ENCODE assay signal across 8 cellular contexts in the genomic region with DNA sequence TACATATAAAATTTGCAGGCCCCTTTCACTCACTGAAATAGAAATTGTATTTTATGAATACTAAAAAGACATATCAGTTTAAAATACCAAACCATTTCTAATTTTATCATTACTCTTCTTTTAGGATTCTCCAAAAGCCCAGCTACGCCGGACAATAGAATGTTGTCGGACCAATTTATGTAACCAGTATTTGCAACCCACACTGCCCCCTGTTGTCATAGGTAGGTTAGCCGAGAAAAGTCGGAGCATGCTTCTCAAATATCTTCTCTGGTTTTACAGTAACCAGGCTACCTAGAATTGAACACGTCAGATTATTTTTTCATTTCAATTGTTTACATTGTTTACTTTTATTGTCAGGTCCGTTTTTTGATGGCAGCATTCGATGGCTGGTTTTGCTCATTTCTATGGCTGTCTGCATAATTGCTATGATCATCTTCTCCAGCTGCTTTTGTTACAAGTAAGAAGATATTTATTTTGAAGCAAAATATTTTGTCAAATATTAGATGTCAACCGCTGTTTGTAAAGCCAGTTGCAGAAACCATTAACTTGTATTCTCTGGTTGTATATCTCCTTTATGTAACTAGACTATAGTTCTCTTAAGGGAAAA. TPM values are rescaled to one million over a fixed set of nuclear protein-coding genes. Genes with fewer than 3 reads are reported as not detected.
A peak's percentile ranks its signal among the peaks of the same experiment; 100 is the strongest.
DNase-seq lines count a peak whose midpoint lies in the region; ATAC-seq, FAIRE-seq and TF ChIP-seq lines count a peak whose summit lies in the region.

No MANE protein-coding gene starts in this region.

- no peak for DNase-seq in D721Med (ENCODE audit: insufficient read length, low spot score)
- DNase-seq in HFFc6, result peak; percentile 56
- DNase-seq in amniotic stem cell (lab: John Stamatoyannopoulos, UW), result peak; percentile 26
- DNase-seq in left ventricle myocardium inferior, result peak; percentile 20
- DNase-seq in psoas muscle, result peak in 1 of 2 donors; percentile 31

- no peaks in the 10 kb centered on the region for H3K27me3 ChIP-seq in OCI-LY1 (ENCODE audit: insufficient read depth, low read length)
- peaks cover 4% of the 10 kb centered on the region for H3K27me3 ChIP-seq in left ventricle myocardium inferior (ENCODE audit: low read depth)
- no peaks in the 10 kb centered on the region for H3K27me3 ChIP-seq in psoas muscle (ENCODE audit: insufficient read depth in 3 of 3, low read length in 2 of 3)

- H3K4me1 ChIP-seq in OCI-LY1 (ENCODE audit: insufficient read depth, low read length, severe bottlenecking) (no peaks in the 10 kb centered on the region), left ventricle myocardium inferior (peaks cover 37% of the 10 kb centered on the region), psoas muscle (peaks cover 21% of the 10 kb centered on the region)

- no peaks in the 10 kb centered on the region for H3K9me3 ChIP-seq in OCI-LY1 (ENCODE audit: low read length)
- peaks cover 4% of the 10 kb centered on the region for H3K9me3 ChIP-seq in left ventricle myocardium inferior (replicated peaks)
- H3K9me3 ChIP-seq in psoas muscle, result no peaks in the 10 kb centered on the region

- H3K27me3 Mint-ChIP-seq in HFFc6 (ENCODE audit: insufficient read depth), result no peaks in the 10 kb centered on the region

- no peaks in the 10 kb centered on the region for H3F3A ChIP-seq in OCI-LY1 (ENCODE audit: insufficient read depth, low read length)

- no peaks in the 10 kb centered on the region for H3K79me2 ChIP-seq in OCI-LY1 (ENCODE audit: insufficient read depth, low read length)

- H3K4me1 Mint-ChIP-seq in HFFc6 (ENCODE audit: low read depth), result peaks cover 10% of the 10 kb centered on the region

- 11 to 20% (median 13%) methylated on average over 9 of the region's 9 CpGs for WGBS in psoas muscle, 3 donors

- no peaks in the 10 kb centered on the region for H4K20me1 ChIP-seq in OCI-LY1 (ENCODE audit: insufficient read depth, low read length)

- no peak overlapping the region for H3K4me3 Mint-ChIP-seq in HFFc6

- no peaks in the 10 kb centered on the region for H3K9me3 Mint-ChIP-seq in HFFc6

- H3K4me3 ChIP-seq in OCI-LY1 (ENCODE audit: low read depth, low read length, poor library complexity, severe bottlenecking), result no peak overlapping the region
- no peak overlapping the region for H3K4me3 ChIP-seq in left ventricle myocardium inferior
- no peak overlapping the region for H3K4me3 ChIP-seq in psoas muscle

- TF ChIP-seq CTCF in D721Med (IDR thresholded peaks at IDR 0.05; ENCODE audit: insufficient read depth, missing control alignments), result peak; percentile 80
- peak; percentile 87 for TF ChIP-seq CTCF in HFFc6 (IDR thresholded peaks at IDR 0.05)
- peak; percentile 79 for TF ChIP-seq CTCF in OCI-LY1 (IDR thresholded peaks at IDR 0.05; ENCODE audit: low read length)
- TF ChIP-seq CTCF in left ventricle myocardium inferior (IDR thresholded peaks at IDR 0.05; ENCODE audit: borderline replicate concordance), result peak; percentile 80
- TF ChIP-seq CTCF in psoas muscle (IDR thresholded peaks at IDR 0.05), result peak; percentile 77

- H3K27ac ChIP-seq in OCI-LY1 (ENCODE audit: low read depth, low read length, poor library complexity, severe bottlenecking), result no peak overlapping the region
- peak overlapping the region; percentile 78 for H3K27ac ChIP-seq in left ventricle myocardium inferior (replicated peaks)
- no peak overlapping the region for H3K27ac ChIP-seq in psoas muscle

- H3K36me3 Mint-ChIP-seq in HFFc6 (ENCODE audit: low read depth), result peaks cover 12% of the 10 kb centered on the region

- no peaks in the 10 kb centered on the region for H3K9me2 ChIP-seq in OCI-LY1 (ENCODE audit: low read depth, low read length)

- H3K27ac Mint-ChIP-seq in HFFc6, result no peak overlapping the region

- no peak overlapping the region for H2AFZ ChIP-seq in OCI-LY1 (ENCODE audit: low read length)

- peak; percentile 69 to 84 (median 72) for ATAC-seq in psoas muscle
- ATAC-seq in HG02973 (IDR thresholded peaks at IDR 0.05; ENCODE audit: unreplicated experiment), result no peak
- no peak for ATAC-seq in HG02852 (IDR thresholded peaks at IDR 0.05; ENCODE audit: unreplicated experiment)

- H3K36me3 ChIP-seq in OCI-LY1 (ENCODE audit: insufficient read depth, low read length) (peaks cover 9% of the 10 kb centered on the region; the same call in 1 of the 2 replicates), left ventricle myocardium inferior (peaks cover 22% of the 10 kb centered on the region), psoas muscle (ENCODE audit: insufficient read depth in 1 of 2, low read depth in 1 of 2) (peaks cover 0 to 12% of the 10 kb centered on the region in 2 donors)

- no peak overlapping the region for H3K9ac ChIP-seq in OCI-LY1 (ENCODE audit: low read length)

- FAIRE-seq in D721Med (lab: Jason Lieb, UNC), result peak; percentile 85

- intact Hi-C loops in left ventricle myocardium inferior (cut with micrococcal nuclease) (loop anchor here (5.0 to 10.0 kb wide), 2 partner anchors 195 to 262 kb away; no protein-coding TSS in a partner anchor), psoas muscle (cut with DNase I) (loop anchor here (2.0 to 5.0 kb wide), 2 partner anchors 189 to 207 kb away; no protein-coding TSS in a partner anchor)

- no peak overlapping the region for H3K4me2 ChIP-seq in OCI-LY1 (ENCODE audit: low read length)

RNA-seq across cellular contexts. Expression of a gene that starts 57.6 kb away (rescaled TPM):
- total RNA-seq in HFFc6 (2021; fragmentation: NEBNext Ultra II Directional; extraction: Animal tissue kit (Norgen Biotek cat#: 25700)), result 1 to 10 TPM in 3 of 6 experiments, under 1 TPM in 3; 0.66 to 1.5 (median 1.2) TPM
- 32.1 TPM for total RNA-seq in left ventricle myocardium inferior
- 10 to 100 TPM; 16.4 to 29.0 (median 21.3) TPM for total RNA-seq in psoas muscle
- 10 to 100 TPM; 12.0 to 15.4 (median 15.2) TPM for polyA plus RNA-seq in psoas muscle

RNA-seq across cellular contexts. Expression of a gene that starts 58.6 kb away (rescaled TPM):
- 1 to 10 TPM; 2.6 to 4.5 (median 3.3) TPM for total RNA-seq in HFFc6 (2021; fragmentation: NEBNext Ultra II Directional; extraction: Animal tissue kit (Norgen Biotek cat#: 25700))
- total RNA-seq in left ventricle myocardium inferior (14.7 TPM), psoas muscle (10 to 100 TPM in 1 of 4 donors, 1 to 10 TPM in 3; 5.8 to 11.9 (median 9.0) TPM)
- polyA plus RNA-seq in psoas muscle, result 10 to 100 TPM; 11.0 to 21.3 (median 14.8) TPM

Comparison
In these comparisons a context has a peak if more than half of its experiments do, and no peak if none do; other contexts are left out.
1. ATAC-seq: peak in psoas muscle (4 of 4); none in HG02973 (single experiment) and HG02852 (single experiment).
2. RNA of a gene that starts 57.6 kb away (total RNA-seq): 32.1 TPM in left ventricle myocardium inferior (single experiment) and 16.4 to 29.0 TPM in psoas muscle; 0.66 to 1.5 TPM in HFFc6; every median in the first group is over 4 times any median in the second.
3. Peak in every context shown above with its lines, with median percentiles within 50 percentile points of each other: CTCF ChIP-seq.